In genomic region chr4:186738421-186738820, GRCh38 we compare ENCODE assay signal across 6 cellular contexts. TPM values are rescaled to one million over a fixed set of nuclear protein-coding genes. Genes with fewer than 3 reads are reported as not detected.
"Had no signal": no experiment of that assay in that cellular context is flagged by ENCODE, and none has a peak within 500 bp of the region (broad histone marks: within the 10 kb centered on the region; RNA-seq: fewer than 3 reads in every experiment).

No MANE protein-coding gene starts in this region.

- H3K27ac Mint-ChIP-seq: IgD-negative memory B cell had no signal

- DNase-seq: IMR-90, KBM-7 had no signal

- H3K4me3 ChIP-seq: K562 had no signal

- H3K27ac ChIP-seq: HL-60 had no signal

- ATAC-seq: HepG2, K562 had no signal

- H3K27me3 Mint-ChIP-seq: IgD-negative memory B cell had no signal

- H3K4me3 Mint-ChIP-seq: IgD-negative memory B cell had no signal

RNA-seq across cellular contexts. Expression of gene FAT1, which starts 14.8 kb away (rescaled TPM):
- polyA plus RNA-seq: IgD-negative memory B cell had no signal
